Comparison of ENCODE assay signal across 10 cellular contexts in genomic region chr21:33578959-33579542, GRCh38. TPM values are rescaled to one million over a fixed set of nuclear protein-coding genes. Genes with fewer than 3 reads are reported as not detected.
A peak's percentile ranks its signal among the peaks of the same experiment; 100 is the strongest.
DNase-seq lines count a peak whose midpoint lies in the region; ATAC-seq and TF ChIP-seq lines count a peak whose summit lies in the region.
"Had no signal": no experiment of that assay in that cellular context is flagged by ENCODE, and none has a peak within 500 bp of the region (broad histone marks: within the 10 kb centered on the region; RNA-seq: fewer than 3 reads in every experiment).

No MANE protein-coding gene starts in this region.

- H3K9me3 Mint-ChIP-seq in activated CD4-positive, alpha-beta T cell treated with anti-CD3 and anti-CD28 coated beads for 36 hours (ENCODE audit: low read depth), result no peaks in the 10 kb centered on the region

- H3K36me3 Mint-ChIP-seq in activated CD4-positive, alpha-beta T cell treated with anti-CD3 and anti-CD28 coated beads for 36 hours (ENCODE audit: low read depth), result peaks cover 43% of the 10 kb centered on the region

- H4K20me1 ChIP-seq in OCI-LY7 (ENCODE audit: insufficient read depth, low read length), result peaks cover 5% of the 10 kb centered on the region; the same call in 1 of the 2 replicates
- H4K20me1 ChIP-seq in mammary epithelial cell (ENCODE audit: insufficient read depth, low read length), result no peaks in the 10 kb centered on the region
- peaks cover 6% of the 10 kb centered on the region for H4K20me1 ChIP-seq in osteoblast (ENCODE audit: insufficient read depth, low read length)

- H3K4me3 Mint-ChIP-seq in activated CD4-positive, alpha-beta T cell treated with anti-CD3 and anti-CD28 coated beads for 36 hours, result no peak overlapping the region

- in situ Hi-C loops in mammary epithelial cell (cut with MboI; ENCODE audit: low sequenced_read_pairs in 2 of 2), result no loop called here

- WGBS in mammary epithelial cell (ENCODE audit: low coverage, missing lambda C conversion rate), result 80% methylated on average over 4 of the region's 7 CpGs

- no TSS peak for BruUV-seq in OCI-LY7 (replicated peaks; lab: Mats Ljungman, UMichigan)
- BruUV-seq in mammary epithelial cell (replicated peaks; lab: Mats Ljungman, UMichigan), result no TSS peak

- no peaks in the 10 kb centered on the region for H3K9me3 ChIP-seq in OCI-LY7 (ENCODE audit: low read length)
- no peaks in the 10 kb centered on the region for H3K9me3 ChIP-seq in mammary epithelial cell (replicated peaks; ENCODE audit: insufficient read depth, low read length)
- H3K9me3 ChIP-seq in osteoblast (ENCODE audit: low read depth, low read length), result no peaks in the 10 kb centered on the region
- H3K9me3 ChIP-seq: BLaER1 treated with 17β-estradiol and CSF1 and Interleukin-3, amounts not matched to agents 10 nM and 100 nM had no signal

- H3K4me1 Mint-ChIP-seq in activated CD4-positive, alpha-beta T cell treated with anti-CD3 and anti-CD28 coated beads for 36 hours, result peaks cover 13% of the 10 kb centered on the region

- no peaks in the 10 kb centered on the region for H3K9me2 ChIP-seq in OCI-LY7 (ENCODE audit: insufficient read depth, low read length)

- dilution Hi-C loops in mammary epithelial cell (cut with HindIII; ENCODE audit: low sequenced_read_pairs), result no loop called here

- H3K27ac Mint-ChIP-seq in activated CD4-positive, alpha-beta T cell treated with anti-CD3 and anti-CD28 coated beads for 36 hours, result peak overlapping the region; percentile 77

- no peak for DNase-seq in activated CD4-positive, alpha-beta T cell treated with anti-CD3 and anti-CD28 coated beads for 36 hours
- no peak for DNase-seq in activated CD4-positive, alpha-beta T cell treated with anti-CD3 and anti-CD28 coated beads for 48 hours
- no peak for DNase-seq in OCI-LY7 (ENCODE audit: low spot score)
- DNase-seq in mammary epithelial cell, result peak; percentile 50
- no peak for DNase-seq in osteoblast (ENCODE audit: insufficient read length, low spot score, missing footprints)
- DNase-seq in NCI-H1105 (lab: John Stamatoyannopoulos, UW), result no peak
- no peak for DNase-seq in DMS114 treated with DMSO at 0.1 percent for 48 hours (lab: John Stamatoyannopoulos, UW; ENCODE audit: unreplicated experiment)
- DNase-seq: NCI-H2081 had no signal

- POLR2A ChIA-PET in activated CD4-positive, alpha-beta T cell treated with anti-CD3 and anti-CD28 coated beads for 36 hours (lab: Charles Lee), result interaction anchor here (0.6 kb wide), 1 partner anchor 28 kb away, joined by 3 read pairs; no protein-coding TSS in a partner anchor
- POLR2A ChIA-PET in OCI-LY7 (lab: Charles Lee), result no interaction called here

- ATAC-seq in activated CD4-positive, alpha-beta T cell treated with anti-CD3 and anti-CD28 coated beads for 36 hours, result peak; percentile 55
- no peak for ATAC-seq in GM21723 (IDR thresholded peaks at IDR 0.05; ENCODE audit: unreplicated experiment)

- no peak overlapping the region for H3K4me2 ChIP-seq in OCI-LY7 (ENCODE audit: low read length)
- H3K4me2 ChIP-seq in mammary epithelial cell (ENCODE audit: insufficient read depth, low read depth, low read length), result no peak overlapping the region
- no peak overlapping the region for H3K4me2 ChIP-seq in osteoblast (ENCODE audit: insufficient read depth, low read length)

- no peaks in the 10 kb centered on the region for H3K27me3 Mint-ChIP-seq in activated CD4-positive, alpha-beta T cell treated with anti-CD3 and anti-CD28 coated beads for 36 hours

- no peak overlapping the region for H3K9ac ChIP-seq in mammary epithelial cell (ENCODE audit: insufficient read depth, low read length)
- H3K9ac ChIP-seq: BLaER1 treated with 17β-estradiol and CSF1 and Interleukin-3, amounts not matched to agents 10 nM and 100 nM had no signal

- H3K79me2 ChIP-seq in OCI-LY7 (ENCODE audit: insufficient read depth, low read depth, low read length) (peaks cover 11% of the 10 kb centered on the region; the same call in 1 of the 2 replicates), mammary epithelial cell (ENCODE audit: insufficient read depth, low read length) (peaks cover 12% of the 10 kb centered on the region), osteoblast (ENCODE audit: insufficient read depth, low read length) (peaks cover 7% of the 10 kb centered on the region)

- H3K36me3 ChIP-seq in OCI-LY7 (ENCODE audit: insufficient read depth, low read length) (peaks cover 93% of the 10 kb centered on the region), mammary epithelial cell (ENCODE audit: insufficient read depth, low read length) (peaks cover 42% of the 10 kb centered on the region), osteoblast (ENCODE audit: insufficient read depth, low read length) (peaks cover 59% of the 10 kb centered on the region)

- no peak overlapping the region for H3K4me3 ChIP-seq in OCI-LY7 (ENCODE audit: low read depth, low read length, poor library complexity, severe bottlenecking)
- H3K4me3 ChIP-seq in mammary epithelial cell (replicated peaks in 1 of 3; ENCODE audit: insufficient read depth in 1 of 3, low read depth in 2 of 3, low read length in 3 of 3), result no peak overlapping the region
- no peak overlapping the region for H3K4me3 ChIP-seq in osteoblast (ENCODE audit: insufficient read depth, low read length)
- H3K4me3 ChIP-seq: BLaER1 treated with 17β-estradiol and CSF1 and Interleukin-3, amounts not matched to agents 10 nM and 100 nM had no signal

- H3K4me1 ChIP-seq in OCI-LY7 (ENCODE audit: insufficient read depth, low read length, poor library complexity, severe bottlenecking) (no peaks in the 10 kb centered on the region), mammary epithelial cell (ENCODE audit: insufficient read depth, low read length) (peaks cover 4% of the 10 kb centered on the region), osteoblast (ENCODE audit: insufficient read depth, low read length) (peaks cover 11% of the 10 kb centered on the region)

- H2AFZ ChIP-seq in OCI-LY7 (ENCODE audit: low read length) (no peak overlapping the region), mammary epithelial cell (ENCODE audit: low read depth, low read length) (no peak overlapping the region), osteoblast (ENCODE audit: low read length) (no peak overlapping the region)

- H3K27ac ChIP-seq in OCI-LY7 (ENCODE audit: low read depth, low read length, poor library complexity, severe bottlenecking) (peak overlapping the region; percentile 27), mammary epithelial cell (ENCODE audit: insufficient read depth, low read depth, low read length) (peak overlapping the region; percentile 10), osteoblast (ENCODE audit: low read depth, low read length) (peak overlapping the region; percentile 52)

- H3K27me3 ChIP-seq in mammary epithelial cell (ENCODE audit: insufficient read depth, low read length) (no peaks in the 10 kb centered on the region), osteoblast (ENCODE audit: insufficient read depth, low read length) (no peaks in the 10 kb centered on the region)
- H3K27me3 ChIP-seq: BLaER1 treated with 17β-estradiol and CSF1 and Interleukin-3, amounts not matched to agents 10 nM and 100 nM had no signal

- TF ChIP-seq CTCF in OCI-LY7 (conservative IDR thresholded peaks at IDR 0.05; ENCODE audit: low read length) (no peak), mammary epithelial cell (conservative IDR thresholded peaks at IDR 0.05 in 1 of 2, IDR thresholded peaks at IDR 0.05 in 1 of 2; ENCODE audit: extremely low read depth in 1 of 2, insufficient read depth in 1 of 2, low read depth in 1 of 2, low read length in 2 of 2) (no peak), osteoblast (IDR thresholded peaks at IDR 0.05; ENCODE audit: extremely low read depth, low read depth, low read length) (no peak)

- intact Hi-C loops in activated CD4-positive, alpha-beta T cell treated with anti-CD3 and anti-CD28 coated beads for 36 hours (cut with DNase I, micrococcal nuclease), result no loop called here
- intact Hi-C loops in OCI-LY7 (cut with micrococcal nuclease; ENCODE audit: unreplicated experiment), result no loop called here
- intact Hi-C loops in mammary epithelial cell (cut with micrococcal nuclease), result no loop called here

- CTCF ChIA-PET in activated CD4-positive, alpha-beta T cell treated with anti-CD3 and anti-CD28 coated beads for 36 hours (lab: Charles Lee), result interaction anchor here (0.9 kb wide), 1 partner anchor 9 kb away, joined by 3 read pairs; no protein-coding TSS in a partner anchor
- CTCF ChIA-PET in OCI-LY7 (lab: Charles Lee; ENCODE audit: unreplicated experiment) (no interaction called here), mammary epithelial cell (lab: Charles Lee; ENCODE audit: low non-redundant PET) (no interaction called here)

RNA-seq across cellular contexts. Expression of gene DONSON, which starts 9.4 kb away (rescaled TPM):
- total RNA-seq in activated CD4-positive, alpha-beta T cell treated with anti-CD3 and anti-CD28 coated beads for 36 hours, result 10 to 100 TPM; 39.5 to 41.8 TPM
- total RNA-seq in OCI-LY7 (2014; rRNA removed; shearing (Covaris generic)), result 35.8 and 48.4 TPM in 2 replicates
- total RNA-seq in OCI-LY7 (2022), result 41.3 and 53.4 TPM in 2 replicates
- total RNA-seq in mammary epithelial cell, result 10 to 100 TPM in 1 of 2 donors, 1 to 10 TPM in 1; 8.0 to 22.9 TPM
- 25.7 TPM for polyA plus RNA-seq in mammary epithelial cell
- 37.2 TPM for polyA minus RNA-seq in mammary epithelial cell
- total RNA-seq in osteoblast, result 10.9 and 17.4 TPM in 2 replicates

RNA-seq across cellular contexts. Expression of gene SON, which starts 36.2 kb away (rescaled TPM):
- 100 to 1,000 TPM; 299 to 380 TPM for total RNA-seq in activated CD4-positive, alpha-beta T cell treated with anti-CD3 and anti-CD28 coated beads for 36 hours
- total RNA-seq in OCI-LY7 (2014; rRNA removed; shearing (Covaris generic)), result 243 and 335 TPM in 2 replicates
- total RNA-seq in OCI-LY7 (2022) (337 and 352 TPM in 2 replicates), mammary epithelial cell (100 to 1,000 TPM; 132 to 233 TPM), osteoblast (109 and 137 TPM in 2 replicates)
- 54.0 TPM for polyA plus RNA-seq in mammary epithelial cell
- 248 TPM for polyA minus RNA-seq in mammary epithelial cell

RNA-seq across cellular contexts. Expression of gene GART, which starts 37.1 kb away (rescaled TPM):
- 100 to 1,000 TPM; 223 to 231 TPM for total RNA-seq in activated CD4-positive, alpha-beta T cell treated with anti-CD3 and anti-CD28 coated beads for 36 hours
- 104 and 112 TPM in 2 replicates for total RNA-seq in OCI-LY7 (2014; rRNA removed; shearing (Covaris generic))
- total RNA-seq in OCI-LY7 (2022) (179 and 198 TPM in 2 replicates), mammary epithelial cell (100 to 1,000 TPM; 106 to 170 TPM), osteoblast (69.0 and 85.8 TPM in 2 replicates)
- 19.4 TPM for polyA plus RNA-seq in mammary epithelial cell
- 80.3 TPM for polyA minus RNA-seq in mammary epithelial cell
